ENCODE assay signal across 23 cellular contexts in genomic region chr1:156070523-156070922, GRCh38. TPM values are rescaled to one million over a fixed set of nuclear protein-coding genes. Genes with fewer than 3 reads are reported as not detected.
DNase-seq lines count a peak whose midpoint lies in the region; FAIRE-seq and TF ChIP-seq lines count a peak whose summit lies in the region.
"Had no signal": no experiment of that assay in that cellular context is flagged by ENCODE, and none has a peak within 500 bp of the region (broad histone marks: within the 10 kb centered on the region; RNA-seq: fewer than 3 reads in every experiment).

No MANE protein-coding gene starts in this region.

- H3K27ac ChIP-seq in H9 (ENCODE audit: insufficient read length, low read depth, low read length) (no peak overlapping the region), SK-N-SH (ENCODE audit: low read depth in 2 of 2, low read length in 1 of 2) (peak overlapping the region in 1 of 2 experiments; percentile 76; a peak in 2 of 4 replicates), smooth muscle cell (ENCODE audit: low read depth) (no peak overlapping the region)
- H3K27ac ChIP-seq: esophagus squamous epithelium, KMS-11, neutrophil, Peyer's patch had no signal

- no peak overlapping the region for H4K8ac ChIP-seq in H9 (replicated peaks; ENCODE audit: insufficient read length, low read depth, low read length)

- H3T11ph ChIP-seq in H9 (ENCODE audit: low read length): no peak overlapping the region

- H3K27me3 Mint-ChIP-seq in H9 (ENCODE audit: low read depth) (no peaks in the 10 kb centered on the region), nephron (ENCODE audit: low read depth) (no peaks in the 10 kb centered on the region)
- H3K27me3 Mint-ChIP-seq: activated naive CD4-positive, alpha-beta T cell treated with anti-CD3 and anti-CD28 coated beads, Interleukin-2, amount 50 U/mL, for 24 hours; stimulated activated naive CD8-positive, alpha-beta T cell treated with anti-CD3 and anti-CD28 coated beads, Interleukin-15, Interleukin-2, amounts not matched to agents 100 ng/mL and 50 ng/mL, for 24 hours; type B pancreatic cell had no signal

- H3K36me3 ChIP-seq in SK-N-SH (replicated peaks in 1 of 2; ENCODE audit: control insufficient read depth in 1 of 2, insufficient read depth in 2 of 2, low read length in 1 of 2): peaks cover 6 to 29% of the 10 kb centered on the region in 2 experiments
- H3K36me3 ChIP-seq in smooth muscle cell (ENCODE audit: low read depth): no peaks in the 10 kb centered on the region
- H3K36me3 ChIP-seq: neutrophil had no signal

- POLR2A ChIA-PET in SK-N-SH (lab: Yijun Ruan, JAX): interaction anchor here (0.7 to 1.4 kb wide), 3 partner anchors 9 to 172 kb away, joined by 3 to 7 read pairs (median 3); no protein-coding TSS in a partner anchor

- no peak overlapping the region for H2BK120ac ChIP-seq in H9 (ENCODE audit: low read depth, low read length, poor library complexity, severe bottlenecking)

- no peak overlapping the region for H2AK5ac ChIP-seq in H9 (ENCODE audit: insufficient read length, low read length)

- WGBS in H9 (ENCODE audit: extremely low coverage, insufficient read length, low lambda C conversion rate): no CpG with 5 or more reads among the region's 5 CpGs
- WGBS in SK-N-SH (ENCODE audit: low lambda C conversion rate): 57% methylated on average over 5 of the region's 5 CpGs
- 87% methylated on average over 5 of the region's 5 CpGs for WGBS in smooth muscle cell (ENCODE audit: low lambda C conversion rate)

- H3K9ac ChIP-seq in H9 (ENCODE audit: extremely low read depth, insufficient read length, low read length) (no peak overlapping the region), SK-N-SH (no peak overlapping the region), smooth muscle cell (ENCODE audit: low read depth) (no peak overlapping the region)
- H3K9ac ChIP-seq: KMS-11 had no signal

- H2BK20ac ChIP-seq in H9 (ENCODE audit: low read depth, low read length, poor library complexity, severe bottlenecking): no peak overlapping the region

- H3K4me3 ChIP-seq in SK-N-SH (ENCODE audit: low read depth in 2 of 2, low read length in 1 of 2) (no peak overlapping the region), smooth muscle cell (no peak overlapping the region)
- H3K4me3 ChIP-seq: esophagus squamous epithelium, Peyer's patch had no signal

- TF ChIP-seq CTCF in H9 (conservative IDR thresholded peaks at IDR 0.05) (no peak), SK-N-SH (IDR thresholded peaks at IDR 0.05) (no peak), nephron (IDR thresholded peaks at IDR 0.05; ENCODE audit: unreplicated experiment in 3 of 3) (no peak), smooth muscle cell (IDR thresholded peaks at IDR 0.05; ENCODE audit: borderline replicate concordance, insufficient read depth, poor library complexity, severe bottlenecking) (no peak)

- no peaks in the 10 kb centered on the region for H3K79me1 ChIP-seq in H9 (ENCODE audit: insufficient read depth, low read depth, low read length, poor library complexity, severe bottlenecking)

- H4K5ac ChIP-seq in H9 (ENCODE audit: insufficient read length, low read depth, low read length): no peak overlapping the region

- no peaks in the 10 kb centered on the region for H3K9me2 ChIP-seq in SK-N-SH

- H3F3A ChIP-seq in SK-N-SH (replicated peaks; ENCODE audit: insufficient read depth) (peaks cover 37% of the 10 kb centered on the region), smooth muscle cell (ENCODE audit: low read depth) (peaks cover 14% of the 10 kb centered on the region)

- H3K4ac ChIP-seq in H9 (ENCODE audit: low read depth, low read length): no peak overlapping the region

- CTCF ChIA-PET in SK-N-SH (lab: Yijun Ruan, JAX): interaction anchor here (0.8 to 1.9 kb wide), 7 partner anchors 9 to 57 kb away, joined by 3 to 7 read pairs (median 4); no protein-coding TSS in a partner anchor

- H3K27me3 ChIP-seq in H9 (ENCODE audit: insufficient read depth, low read length): no peaks in the 10 kb centered on the region
- H3K27me3 ChIP-seq in SK-N-SH (ENCODE audit: insufficient read depth): no peaks in the 10 kb centered on the region
- H3K27me3 ChIP-seq in smooth muscle cell (ENCODE audit: low read depth): no peaks in the 10 kb centered on the region
- H3K27me3 ChIP-seq: Peyer's patch had no signal

- no peak overlapping the region for H3K18ac ChIP-seq in H9 (ENCODE audit: insufficient read length, low read depth, low read length)

- no peak overlapping the region for H2BK5ac ChIP-seq in H9 (ENCODE audit: insufficient read length, low read length)

- H3K23me2 ChIP-seq in H9 (ENCODE audit: insufficient read length, low read depth, low read length, poor library complexity, severe bottlenecking): no peaks in the 10 kb centered on the region

- no peaks in the 10 kb centered on the region for H4K20me1 ChIP-seq in H9 (ENCODE audit: control insufficient read depth, insufficient read depth, insufficient read length)
- peaks cover 30% of the 10 kb centered on the region for H4K20me1 ChIP-seq in SK-N-SH (ENCODE audit: insufficient read depth)
- peaks cover 31% of the 10 kb centered on the region for H4K20me1 ChIP-seq in smooth muscle cell (ENCODE audit: low read depth)

- H3K27ac Mint-ChIP-seq in H9: peak overlapping the region; percentile 64 to 79 (median 79); a peak in 5 of 7 replicates
- peak overlapping the region in 2 of 3 experiments; percentile 48 to 51 for H3K27ac Mint-ChIP-seq in nephron
- H3K27ac Mint-ChIP-seq: activated naive CD4-positive, alpha-beta T cell treated with anti-CD3 and anti-CD28 coated beads, Interleukin-2, amount 50 U/mL, for 24 hours; stimulated activated naive CD8-positive, alpha-beta T cell treated with anti-CD3 and anti-CD28 coated beads, Interleukin-15, Interleukin-2, amounts not matched to agents 100 ng/mL and 50 ng/mL, for 24 hours had no signal

- H2BK12ac ChIP-seq in H9 (ENCODE audit: insufficient read length, low read depth, low read length): no peak overlapping the region

- H3K9me3 Mint-ChIP-seq in H9 (no peaks in the 10 kb centered on the region), nephron (no peaks in the 10 kb centered on the region)
- H3K9me3 Mint-ChIP-seq: activated naive CD4-positive, alpha-beta T cell treated with anti-CD3 and anti-CD28 coated beads, Interleukin-2, amount 50 U/mL, for 24 hours; stimulated activated naive CD8-positive, alpha-beta T cell treated with anti-CD3 and anti-CD28 coated beads, Interleukin-15, Interleukin-2, amounts not matched to agents 100 ng/mL and 50 ng/mL, for 24 hours; type B pancreatic cell had no signal

- H3K36me3 Mint-ChIP-seq in H9 (ENCODE audit: insufficient read depth in 1 of 3, low read depth in 3 of 3) (peaks cover 6 to 44% (median 40%) of the 10 kb centered on the region in 3 experiments; a peak in 6 of 7 replicates), nephron (ENCODE audit: low read depth) (peaks cover 33% of the 10 kb centered on the region)
- H3K36me3 Mint-ChIP-seq: activated naive CD4-positive, alpha-beta T cell treated with anti-CD3 and anti-CD28 coated beads, Interleukin-2, amount 50 U/mL, for 24 hours had no signal

- H3K4me1 Mint-ChIP-seq in H9 (peaks cover 52 to 70% of the 10 kb centered on the region in 2 experiments), nephron (peaks cover 46% of the 10 kb centered on the region)

- H4K91ac ChIP-seq in H9 (ENCODE audit: insufficient read length, low read depth, low read length): no peak overlapping the region

- TF ChIP-seq RAD21 in SK-N-SH (IDR thresholded peaks at IDR 0.05; ENCODE audit: low read length): no peak

- H3K56ac ChIP-seq in H9 (ENCODE audit: insufficient read length, low read depth, low read length): no peak overlapping the region

- H2BK15ac ChIP-seq in H9 (ENCODE audit: low read depth, low read length): no peak overlapping the region

- H3K9me3 ChIP-seq in H9 (ENCODE audit: control insufficient read depth, low read depth, low read length) (no peaks in the 10 kb centered on the region), SK-N-SH (no peaks in the 10 kb centered on the region), smooth muscle cell (replicated peaks; ENCODE audit: low read depth) (no peaks in the 10 kb centered on the region)
- H3K9me3 ChIP-seq: esophagus squamous epithelium, neutrophil, Peyer's patch had no signal

- H3K4me2 ChIP-seq in H9 (ENCODE audit: insufficient read depth, insufficient read length, low read length): no peak overlapping the region
- no peak overlapping the region for H3K4me2 ChIP-seq in SK-N-SH
- no peak overlapping the region for H3K4me2 ChIP-seq in smooth muscle cell
- H3K4me2 ChIP-seq: KMS-11 had no signal

- H3K79me2 ChIP-seq in H9 (ENCODE audit: insufficient read depth, low read length) (no peaks in the 10 kb centered on the region; the same call in 1 of the 2 replicates), SK-N-SH (ENCODE audit: insufficient read depth) (peaks cover 17% of the 10 kb centered on the region), smooth muscle cell (ENCODE audit: low read depth) (peaks cover 5% of the 10 kb centered on the region)

- DNase-seq in H9 (no peak), NCI-H2029 treated with DMSO at 0.1 percent for 48 hours (lab: John Stamatoyannopoulos, UW) (peak; percentile 35), SK-N-SH (peak; percentile 88), smooth muscle cell (lab: John Stamatoyannopoulos, UW; ENCODE audit: unreplicated experiment) (no peak), HTR-8/SVneo (ENCODE audit: insufficient read length, low spot score) (no peak), NCI-H2227 (lab: John Stamatoyannopoulos, UW; ENCODE audit: unreplicated experiment) (no peak)
- DNase-seq: activated CD4-positive, alpha-beta T cell treated with anti-CD3 and anti-CD28 coated beads, Interleukin-2, amount 50 U/mL, for 4 hours; activated T-cell treated with anti-CD3 and anti-CD28 coated beads, Interleukin-2, amount 50 U/mL, for 1 hour; DMS153; esophagus squamous epithelium; head of caudate nucleus; NCI-H774; Peyer's patch; stimulated activated CD4-positive, alpha-beta T cell treated with anti-CD3 and anti-CD28 coated beads, Interleukin-15, amount 100 ng/mL, for 24 hours had no signal

- H3K4me3 Mint-ChIP-seq in H9 (no peak overlapping the region; a peak in 1 of 5 replicates), nephron (no peak overlapping the region)
- H3K4me3 Mint-ChIP-seq: activated naive CD4-positive, alpha-beta T cell treated with anti-CD3 and anti-CD28 coated beads, Interleukin-2, amount 50 U/mL, for 24 hours; stimulated activated naive CD8-positive, alpha-beta T cell treated with anti-CD3 and anti-CD28 coated beads, Interleukin-15, Interleukin-2, amounts not matched to agents 100 ng/mL and 50 ng/mL, for 24 hours; type B pancreatic cell had no signal

- FAIRE-seq in HTR-8/SVneo (lab: Jason Lieb, UNC): no peak
- FAIRE-seq: H1 had no signal

- H3K4me1 ChIP-seq in H9 (ENCODE audit: insufficient read depth, low read length): peaks cover 12% of the 10 kb centered on the region; the same call in 1 of the 2 replicates
- peaks cover 0 to 31% of the 10 kb centered on the region in 2 experiments; a peak in 2 of 4 replicates for H3K4me1 ChIP-seq in SK-N-SH (ENCODE audit: control insufficient read depth in 1 of 2, insufficient read depth in 2 of 2, low read depth in 1 of 2, low read length in 1 of 2)
- H3K4me1 ChIP-seq in smooth muscle cell (ENCODE audit: low read depth): peaks cover 47% of the 10 kb centered on the region
- H3K4me1 ChIP-seq: Peyer's patch had no signal

- no peak overlapping the region for H3K23ac ChIP-seq in H9 (ENCODE audit: insufficient read length, low read depth, low read length)

- no peak for TF ChIP-seq EP300 in SK-N-SH (IDR thresholded peaks at IDR 0.05; ENCODE audit: borderline replicate concordance in 1 of 2, low read depth in 1 of 2, low read length in 1 of 2)

- no peak overlapping the region for H3K14ac ChIP-seq in H9 (ENCODE audit: insufficient read depth, low read length)

- H2AFZ ChIP-seq in H9 (ENCODE audit: low read length) (no peak overlapping the region), SK-N-SH (ENCODE audit: low read depth) (no peak overlapping the region), smooth muscle cell (ENCODE audit: low read depth) (no peak overlapping the region)

RNA-seq across cellular contexts. Expression of gene RAB25, which starts 9.6 kb away (rescaled TPM):
- total RNA-seq in H9 (2021) (42.8 and 43.1 TPM in 2 replicates), smooth muscle cell (16.8 and 27.1 TPM in 2 replicates)
- polyA plus RNA-seq in SK-N-SH (2012; rRNA removed) (not detected in 2 replicates), smooth muscle cell (8.9 and 53.5 TPM in 2 replicates)
- 0.17 TPM in 1 of 2 replicates, not detected in the other for polyA plus RNA-seq in SK-N-SH (2012; cell fraction: cytosol; rRNA removed)
- polyA plus RNA-seq in SK-N-SH (2012; cell fraction: nucleus; rRNA removed): 0.17 and 0.33 TPM in 2 replicates
- total RNA-seq: dermis microvascular lymphatic vessel endothelial cell had no signal
- polyA plus RNA-seq: BJ had no signal

RNA-seq across cellular contexts. Expression of gene MEX3A, which starts 11.7 kb away (rescaled TPM):
- total RNA-seq in H9 (2021) (64.6 and 68.0 TPM in 2 replicates), smooth muscle cell (13.5 and 13.8 TPM in 2 replicates)
- polyA plus RNA-seq in SK-N-SH (2012; rRNA removed) (15.1 and 16.2 TPM in 2 replicates), smooth muscle cell (10.5 and 11.0 TPM in 2 replicates)
- polyA plus RNA-seq in SK-N-SH (2012; cell fraction: cytosol; rRNA removed): 8.7 and 14.2 TPM in 2 replicates
- 23.2 and 26.8 TPM in 2 replicates for polyA plus RNA-seq in SK-N-SH (2012; cell fraction: nucleus; rRNA removed)

RNA-seq across cellular contexts. Expression of gene LAMTOR2, which starts 15.9 kb away (rescaled TPM):
- total RNA-seq in H9 (2021) (50.6 and 55.0 TPM in 2 replicates), smooth muscle cell (32.2 and 55.1 TPM in 2 replicates)
- polyA plus RNA-seq in SK-N-SH (2012; rRNA removed) (184 and 230 TPM in 2 replicates), smooth muscle cell (146 and 156 TPM in 2 replicates)
- polyA plus RNA-seq in SK-N-SH (2012; cell fraction: cytosol; rRNA removed): 164 and 185 TPM in 2 replicates
- 55.1 and 103 TPM in 2 replicates for polyA plus RNA-seq in SK-N-SH (2012; cell fraction: nucleus; rRNA removed)

RNA-seq across cellular contexts. Expression of gene UBQLN4, which starts 16.9 kb away (rescaled TPM):
- total RNA-seq in H9 (2021) (45.6 and 49.4 TPM in 2 replicates), smooth muscle cell (18.1 and 18.8 TPM in 2 replicates)
- polyA plus RNA-seq in SK-N-SH (2012; rRNA removed) (37.0 and 45.6 TPM in 2 replicates), smooth muscle cell (19.4 and 23.3 TPM in 2 replicates)
- 24.8 and 32.5 TPM in 2 replicates for polyA plus RNA-seq in SK-N-SH (2012; cell fraction: cytosol; rRNA removed)
- polyA plus RNA-seq in SK-N-SH (2012; cell fraction: nucleus; rRNA removed): 62.8 and 69.2 TPM in 2 replicates

RNA-seq across cellular contexts. Expression of gene LMNA, which starts 44.0 kb away (rescaled TPM):
- total RNA-seq in H9 (2021): 51.0 and 52.7 TPM in 2 replicates
- polyA plus RNA-seq in SK-N-SH (2012; rRNA removed): 726 and 983 TPM in 2 replicates
- 396 and 512 TPM in 2 replicates for polyA plus RNA-seq in SK-N-SH (2012; cell fraction: cytosol; rRNA removed)
- polyA plus RNA-seq in SK-N-SH (2012; cell fraction: nucleus; rRNA removed): 1,848 and 2,172 TPM in 2 replicates
- 237 and 256 TPM in 2 replicates for total RNA-seq in smooth muscle cell
- 626 and 674 TPM in 2 replicates for polyA plus RNA-seq in smooth muscle cell

Comparison
In these comparisons a context has a peak if more than half of its experiments do, and no peak if none do; other contexts are left out.
1. DNase-seq: peak in NCI-H2029 treated with DMSO at 0.1 percent for 48 hours (single experiment) and SK-N-SH (single experiment); none in H9 (single experiment), smooth muscle cell (single experiment), HTR-8/SVneo (single experiment) and NCI-H2227 (single experiment).